Comparison of ENCODE assay signal across 1 cellular context in genomic region chrX:19739683-19740082, GRCh38.
TF ChIP-seq lines count a peak whose summit lies in the region.

No MANE protein-coding gene starts in this region.

TF ChIP-seq in GM12878, 131 proteins besides CTCF, POLR2A, EP300 and RAD21 (continued from another document):
- TF ChIP-seq ZBTB33 (IDR thresholded peaks at IDR 0.05) = peak; percentile 79
- no peak for TF ChIP-seq USF2 (IDR thresholded peaks at IDR 0.05; ENCODE audit: borderline replicate concordance, low read depth, low read length)
- no peak for TF ChIP-seq RAD51 (IDR thresholded peaks at IDR 0.05)
- TF ChIP-seq GATAD2B (conservative IDR thresholded peaks at IDR 0.05; ENCODE audit: low read depth) = no peak
- TF ChIP-seq RFX5 (IDR thresholded peaks at IDR 0.05; ENCODE audit: low read depth, low read length) = no peak
- TF ChIP-seq IKZF2 (IDR thresholded peaks at IDR 0.05) = peak; percentile 32 to 33; a peak in 1 of 4 replicates
